7 cellular contexts compared by ENCODE assay signal in genomic region chr6:104940881-104941693, GRCh38. TPM values are rescaled to one million over a fixed set of nuclear protein-coding genes. Genes with fewer than 3 reads are reported as not detected.
DNase-seq lines count a peak whose midpoint lies in the region; ATAC-seq and TF ChIP-seq lines count a peak whose summit lies in the region.

No MANE protein-coding gene starts in this region.

- H3K79me1 ChIP-seq in neuronal stem cell (ENCODE audit: low read depth, low read length) = peaks cover 8% of the 10 kb centered on the region

- peak overlapping the region; percentile 98 for H4K91ac ChIP-seq in neuronal stem cell (ENCODE audit: low read depth, low read length, poor library complexity)

- peak overlapping the region; percentile 94 for H3K27ac ChIP-seq in neuronal stem cell (replicated peaks; ENCODE audit: low read length)

- peak overlapping the region; percentile 51 for H3K4me3 ChIP-seq in fibroblast of villous mesenchyme (ENCODE audit: low read depth, low read length)
- peak overlapping the region; percentile 66 to 96 for H3K4me3 ChIP-seq in neuronal stem cell (ENCODE audit: low read length in 2 of 2)

- H3K27me3 ChIP-seq in neuronal stem cell (ENCODE audit: control insufficient read depth in 3 of 3, insufficient read depth in 3 of 3, low read depth in 1 of 3, low read length in 3 of 3) = no peaks in the 10 kb centered on the region

- peak; percentile 89 for ATAC-seq in GM18868 (IDR thresholded peaks at IDR 0.05; ENCODE audit: unreplicated experiment)
- ATAC-seq in HG03432 (IDR thresholded peaks at IDR 0.05; ENCODE audit: unreplicated experiment) = peak; percentile 85
- no peak for ATAC-seq in GM18873 (IDR thresholded peaks at IDR 0.05; ENCODE audit: low FRiP score, unreplicated experiment)
- ATAC-seq in GM18867 (IDR thresholded peaks at IDR 0.05; ENCODE audit: unreplicated experiment) = no peak

- peak overlapping the region; percentile 99 for H2BK15ac ChIP-seq in neuronal stem cell (ENCODE audit: low read length)

- peak overlapping the region; percentile 88 for H2AFZ ChIP-seq in neuronal stem cell (ENCODE audit: low read length)

- peak overlapping the region; percentile 86 for H2AK5ac ChIP-seq in neuronal stem cell (ENCODE audit: low read depth, low read length)

- no peaks in the 10 kb centered on the region for H3K36me3 ChIP-seq in neuronal stem cell (replicated peaks in 1 of 2; ENCODE audit: control insufficient read depth in 2 of 2, insufficient read depth in 2 of 2, low read length in 2 of 2)

- TF ChIP-seq CTCF in fibroblast of villous mesenchyme (IDR thresholded peaks at IDR 0.05; ENCODE audit: insufficient read depth, low read depth, low read length) = peak; percentile 49

- H3K4me1 ChIP-seq in neuronal stem cell (ENCODE audit: control insufficient read depth in 2 of 2, insufficient read depth in 1 of 2, low read depth in 1 of 2, low read length in 2 of 2) = peaks cover 2% of the 10 kb centered on the region in 2 donors

- peak overlapping the region; percentile 97 for H3K23ac ChIP-seq in neuronal stem cell (ENCODE audit: low read depth, low read length, poor library complexity)

- H3K4ac ChIP-seq in neuronal stem cell (ENCODE audit: low read length) = peak overlapping the region; percentile 76

- peak; percentile 43 for DNase-seq in activated T-cell treated with anti-CD3 and anti-CD28 coated beads, Interleukin-2, amount 50 U/mL, for 1 hour
- DNase-seq in fibroblast of villous mesenchyme (ENCODE audit: low read depth) (peak; percentile 59), neuronal stem cell (ENCODE audit: low spot score) (peak; percentile 77)

- H4K8ac ChIP-seq in neuronal stem cell (ENCODE audit: low read depth, low read length) = no peak overlapping the region

- peak overlapping the region; percentile 100 for H3K18ac ChIP-seq in neuronal stem cell (ENCODE audit: low read length)

- H3K9me3 ChIP-seq in neuronal stem cell (replicated peaks in 1 of 2; ENCODE audit: control insufficient read depth in 2 of 2, insufficient read depth in 1 of 2, low read depth in 1 of 2, low read length in 2 of 2) = peaks cover 0 to 3% of the 10 kb centered on the region in 2 donors

- peak overlapping the region; percentile 100 for H2BK5ac ChIP-seq in neuronal stem cell (ENCODE audit: low read length)

- peak overlapping the region; percentile 94 for H2BK12ac ChIP-seq in neuronal stem cell (ENCODE audit: low read length)

- peak overlapping the region; percentile 98 for H3K9ac ChIP-seq in neuronal stem cell (ENCODE audit: low read depth, low read length, poor library complexity)

- H2BK120ac ChIP-seq in neuronal stem cell (ENCODE audit: low read depth, low read length) = peak overlapping the region; percentile 94

- WGBS in neuronal stem cell (ENCODE audit: extremely low coverage in 2 of 2, insufficient read length in 2 of 2, insufficient replicate concordance in 1 of 2), 2 donors = no CpG with 5 or more reads among the region's 103 CpGs

- peak overlapping the region; percentile 97 for H3K4me2 ChIP-seq in neuronal stem cell (ENCODE audit: insufficient read depth, low read length, poor library complexity, severe bottlenecking)

- H3K14ac ChIP-seq in neuronal stem cell (ENCODE audit: low read length) = peak overlapping the region; percentile 99

RNA-seq across cellular contexts. Expression of gene LIN28B, which starts 15.8 kb away (rescaled TPM):
- 5.6 and 7.4 TPM in 2 replicates for total RNA-seq in fibroblast of villous mesenchyme
- 84.6 TPM for polyA plus RNA-seq in neuronal stem cell (2013, experiment 1 of 2)
- polyA plus RNA-seq in neuronal stem cell (2013, experiment 2 of 2) = 86.2 TPM

Comparison
In these comparisons a context has a peak if more than half of its experiments do, and no peak if none do; other contexts are left out.
1. ATAC-seq: peak in GM18868 (single experiment) and HG03432 (single experiment); none in GM18873 (single experiment) and GM18867 (single experiment).
2. Peak in every context shown above with its lines, with median percentiles within 50 percentile points of each other: DNase-seq.